ENCODE assay signal across 1 cellular context in the genomic region with DNA sequence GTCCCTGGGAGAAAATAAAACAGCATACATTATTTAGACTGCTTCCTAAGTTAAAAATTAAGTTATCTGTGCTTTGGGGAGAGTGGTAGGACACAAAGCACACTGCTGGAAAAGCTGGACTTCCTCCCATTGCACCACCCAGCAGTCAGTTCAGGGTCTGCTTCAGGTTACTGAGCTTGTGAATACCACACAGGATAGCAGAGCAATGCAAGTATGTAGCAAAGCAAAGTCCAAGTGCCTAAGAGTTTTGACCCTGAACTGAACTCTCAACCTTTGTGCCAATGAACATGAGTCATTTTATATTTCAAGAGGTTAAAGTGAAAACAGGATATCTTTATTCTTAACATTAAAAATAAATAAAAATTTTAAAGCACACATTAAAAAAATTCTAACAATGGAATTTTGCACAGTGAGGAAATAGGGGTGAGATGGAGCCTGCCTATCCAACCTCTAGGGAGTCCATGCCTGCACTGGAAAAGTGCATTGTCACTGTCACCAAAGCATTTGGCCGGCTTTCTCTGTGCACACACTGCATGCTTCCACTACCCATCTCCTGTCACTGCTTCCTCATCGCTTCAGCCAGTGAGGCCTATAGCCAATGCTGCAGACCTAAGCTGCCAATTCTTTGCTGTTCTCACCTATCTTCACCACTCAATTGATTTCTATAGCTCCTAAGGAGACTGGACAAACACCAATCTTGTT.
TF ChIP-seq lines count a peak whose summit lies in the region.

No MANE protein-coding gene starts in this region.

TF ChIP-seq in HepG2, 621 proteins besides CTCF, POLR2A, EP300 and RAD21 (continued from another document and continues in another):
- TF ChIP-seq, protein P1, sequence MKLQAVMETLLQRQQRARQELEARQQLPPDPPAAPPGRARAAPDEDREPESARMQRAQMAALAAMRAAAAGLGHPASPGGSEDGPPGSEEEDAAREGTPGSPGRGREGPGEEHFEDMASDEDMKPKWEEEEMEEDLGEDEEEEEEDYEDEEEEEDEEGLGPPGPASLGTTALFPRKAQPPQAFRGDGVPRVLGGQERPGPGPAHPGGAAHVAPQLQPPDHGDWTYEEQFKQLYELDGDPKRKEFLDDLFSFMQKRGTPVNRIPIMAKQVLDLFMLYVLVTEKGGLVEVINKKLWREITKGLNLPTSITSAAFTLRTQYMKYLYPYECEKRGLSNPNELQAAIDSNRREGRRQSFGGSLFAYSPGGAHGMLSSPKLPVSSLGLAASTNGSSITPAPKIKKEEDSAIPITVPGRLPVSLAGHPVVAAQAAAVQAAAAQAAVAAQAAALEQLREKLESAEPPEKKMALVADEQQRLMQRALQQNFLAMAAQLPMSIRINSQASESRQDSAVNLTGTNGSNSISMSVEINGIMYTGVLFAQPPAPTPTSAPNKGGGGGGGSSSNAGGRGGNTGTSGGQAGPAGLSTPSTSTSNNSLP (IDR thresholded peaks at IDR 0.05; ENCODE audit: low read depth, low read length): peak; percentile 76
- TF ChIP-seq ZBTB1 (CRISPR knock-in tag; IDR thresholded peaks at IDR 0.05; ENCODE audit: borderline replicate concordance): no peak
- TF ChIP-seq, protein P2, sequence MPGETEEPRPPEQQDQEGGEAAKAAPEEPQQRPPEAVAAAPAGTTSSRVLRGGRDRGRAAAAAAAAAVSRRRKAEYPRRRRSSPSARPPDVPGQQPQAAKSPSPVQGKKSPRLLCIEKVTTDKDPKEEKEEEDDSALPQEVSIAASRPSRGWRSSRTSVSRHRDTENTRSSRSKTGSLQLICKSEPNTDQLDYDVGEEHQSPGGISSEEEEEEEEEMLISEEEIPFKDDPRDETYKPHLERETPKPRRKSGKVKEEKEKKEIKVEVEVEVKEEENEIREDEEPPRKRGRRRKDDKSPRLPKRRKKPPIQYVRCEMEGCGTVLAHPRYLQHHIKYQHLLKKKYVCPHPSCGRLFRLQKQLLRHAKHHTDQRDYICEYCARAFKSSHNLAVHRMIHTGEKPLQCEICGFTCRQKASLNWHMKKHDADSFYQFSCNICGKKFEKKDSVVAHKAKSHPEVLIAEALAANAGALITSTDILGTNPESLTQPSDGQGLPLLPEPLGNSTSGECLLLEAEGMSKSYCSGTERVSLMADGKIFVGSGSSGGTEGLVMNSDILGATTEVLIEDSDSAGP (CRISPR knock-in tag; IDR thresholded peaks at IDR 0.05; ENCODE audit: borderline replicate concordance): no peak
- TF ChIP-seq NR2C2 (CRISPR knock-in tag; IDR thresholded peaks at IDR 0.05; ENCODE audit: borderline replicate concordance): peak; percentile 92
- TF ChIP-seq CC2D1A (CRISPR knock-in tag; IDR thresholded peaks at IDR 0.05): no peak
- TF ChIP-seq, protein P3, sequence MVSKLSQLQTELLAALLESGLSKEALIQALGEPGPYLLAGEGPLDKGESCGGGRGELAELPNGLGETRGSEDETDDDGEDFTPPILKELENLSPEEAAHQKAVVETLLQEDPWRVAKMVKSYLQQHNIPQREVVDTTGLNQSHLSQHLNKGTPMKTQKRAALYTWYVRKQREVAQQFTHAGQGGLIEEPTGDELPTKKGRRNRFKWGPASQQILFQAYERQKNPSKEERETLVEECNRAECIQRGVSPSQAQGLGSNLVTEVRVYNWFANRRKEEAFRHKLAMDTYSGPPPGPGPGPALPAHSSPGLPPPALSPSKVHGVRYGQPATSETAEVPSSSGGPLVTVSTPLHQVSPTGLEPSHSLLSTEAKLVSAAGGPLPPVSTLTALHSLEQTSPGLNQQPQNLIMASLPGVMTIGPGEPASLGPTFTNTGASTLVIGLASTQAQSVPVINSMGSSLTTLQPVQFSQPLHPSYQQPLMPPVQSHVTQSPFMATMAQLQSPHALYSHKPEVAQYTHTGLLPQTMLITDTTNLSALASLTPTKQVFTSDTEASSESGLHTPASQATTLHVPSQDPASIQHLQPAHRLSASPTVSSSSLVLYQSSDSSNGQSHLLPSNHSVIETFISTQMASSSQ (IDR thresholded peaks at IDR 0.05; ENCODE audit: low read depth): peak; percentile 75
- TF ChIP-seq, protein P3 (CRISPR knock-in tag; IDR thresholded peaks at IDR 0.05; ENCODE audit: borderline replicate concordance): peak; percentile 90
- TF ChIP-seq ZNF430 (CRISPR knock-in tag; IDR thresholded peaks at IDR 0.05): no peak
- TF ChIP-seq FIP1L1 (IDR thresholded peaks at IDR 0.05; ENCODE audit: borderline replicate concordance, insufficient read depth, low read depth, low read length): no peak
- TF ChIP-seq STAG1 (CRISPR knock-in tag; IDR thresholded peaks at IDR 0.05): peak; percentile 20; the same call in 1 of the 2 replicates
- TF ChIP-seq SMC3 (IDR thresholded peaks at IDR 0.05; ENCODE audit: low read length): peak; percentile 50
- TF ChIP-seq, protein P4, sequence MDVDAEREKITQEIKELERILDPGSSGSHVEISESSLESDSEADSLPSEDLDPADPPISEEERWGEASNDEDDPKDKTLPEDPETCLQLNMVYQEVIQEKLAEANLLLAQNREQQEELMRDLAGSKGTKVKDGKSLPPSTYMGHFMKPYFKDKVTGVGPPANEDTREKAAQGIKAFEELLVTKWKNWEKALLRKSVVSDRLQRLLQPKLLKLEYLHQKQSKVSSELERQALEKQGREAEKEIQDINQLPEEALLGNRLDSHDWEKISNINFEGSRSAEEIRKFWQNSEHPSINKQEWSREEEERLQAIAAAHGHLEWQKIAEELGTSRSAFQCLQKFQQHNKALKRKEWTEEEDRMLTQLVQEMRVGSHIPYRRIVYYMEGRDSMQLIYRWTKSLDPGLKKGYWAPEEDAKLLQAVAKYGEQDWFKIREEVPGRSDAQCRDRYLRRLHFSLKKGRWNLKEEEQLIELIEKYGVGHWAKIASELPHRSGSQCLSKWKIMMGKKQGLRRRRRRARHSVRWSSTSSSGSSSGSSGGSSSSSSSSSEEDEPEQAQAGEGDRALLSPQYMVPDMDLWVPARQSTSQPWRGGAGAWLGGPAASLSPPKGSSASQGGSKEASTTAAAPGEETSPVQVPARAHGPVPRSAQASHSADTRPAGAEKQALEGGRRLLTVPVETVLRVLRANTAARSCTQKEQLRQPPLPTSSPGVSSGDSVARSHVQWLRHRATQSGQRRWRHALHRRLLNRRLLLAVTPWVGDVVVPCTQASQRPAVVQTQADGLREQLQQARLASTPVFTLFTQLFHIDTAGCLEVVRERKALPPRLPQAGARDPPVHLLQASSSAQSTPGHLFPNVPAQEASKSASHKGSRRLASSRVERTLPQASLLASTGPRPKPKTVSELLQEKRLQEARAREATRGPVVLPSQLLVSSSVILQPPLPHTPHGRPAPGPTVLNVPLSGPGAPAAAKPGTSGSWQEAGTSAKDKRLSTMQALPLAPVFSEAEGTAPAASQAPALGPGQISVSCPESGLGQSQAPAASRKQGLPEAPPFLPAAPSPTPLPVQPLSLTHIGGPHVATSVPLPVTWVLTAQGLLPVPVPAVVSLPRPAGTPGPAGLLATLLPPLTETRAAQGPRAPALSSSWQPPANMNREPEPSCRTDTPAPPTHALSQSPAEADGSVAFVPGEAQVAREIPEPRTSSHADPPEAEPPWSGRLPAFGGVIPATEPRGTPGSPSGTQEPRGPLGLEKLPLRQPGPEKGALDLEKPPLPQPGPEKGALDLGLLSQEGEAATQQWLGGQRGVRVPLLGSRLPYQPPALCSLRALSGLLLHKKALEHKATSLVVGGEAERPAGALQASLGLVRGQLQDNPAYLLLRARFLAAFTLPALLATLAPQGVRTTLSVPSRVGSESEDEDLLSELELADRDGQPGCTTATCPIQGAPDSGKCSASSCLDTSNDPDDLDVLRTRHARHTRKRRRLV (CRISPR knock-in tag; IDR thresholded peaks at IDR 0.05): no peak
- no peak for TF ChIP-seq ZNF713 (CRISPR knock-in tag; IDR thresholded peaks at IDR 0.05)
- TF ChIP-seq, protein P5, sequence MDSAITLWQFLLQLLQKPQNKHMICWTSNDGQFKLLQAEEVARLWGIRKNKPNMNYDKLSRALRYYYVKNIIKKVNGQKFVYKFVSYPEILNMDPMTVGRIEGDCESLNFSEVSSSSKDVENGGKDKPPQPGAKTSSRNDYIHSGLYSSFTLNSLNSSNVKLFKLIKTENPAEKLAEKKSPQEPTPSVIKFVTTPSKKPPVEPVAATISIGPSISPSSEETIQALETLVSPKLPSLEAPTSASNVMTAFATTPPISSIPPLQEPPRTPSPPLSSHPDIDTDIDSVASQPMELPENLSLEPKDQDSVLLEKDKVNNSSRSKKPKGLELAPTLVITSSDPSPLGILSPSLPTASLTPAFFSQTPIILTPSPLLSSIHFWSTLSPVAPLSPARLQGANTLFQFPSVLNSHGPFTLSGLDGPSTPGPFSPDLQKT (CRISPR knock-in tag; IDR thresholded peaks at IDR 0.05; ENCODE audit: borderline replicate concordance): no peak
- no peak for TF ChIP-seq SATB2 (CRISPR knock-in tag; IDR thresholded peaks at IDR 0.05)
- TF ChIP-seq NBN (conservative IDR thresholded peaks at IDR 0.05): no peak
- no peak for TF ChIP-seq ZNF839 (CRISPR knock-in tag; IDR thresholded peaks at IDR 0.05; ENCODE audit: borderline replicate concordance)
- no peak for TF ChIP-seq ZNF343 (CRISPR knock-in tag; IDR thresholded peaks at IDR 0.05)
- TF ChIP-seq HCFC1 (IDR thresholded peaks at IDR 0.05; ENCODE audit: low read depth, low read length): no peak
- no peak for TF ChIP-seq ZNF703 (CRISPR knock-in tag; IDR thresholded peaks at IDR 0.05; ENCODE audit: borderline replicate concordance)
- peak; percentile 99 for TF ChIP-seq NFE2L2 (IDR thresholded peaks at IDR 0.05; ENCODE audit: low read length)
- no peak for TF ChIP-seq FLYWCH1 (CRISPR knock-in tag; IDR thresholded peaks at IDR 0.05)
- TF ChIP-seq RFX5 (IDR thresholded peaks at IDR 0.05; ENCODE audit: low read depth, low read length): no peak
- TF ChIP-seq, protein P6, sequence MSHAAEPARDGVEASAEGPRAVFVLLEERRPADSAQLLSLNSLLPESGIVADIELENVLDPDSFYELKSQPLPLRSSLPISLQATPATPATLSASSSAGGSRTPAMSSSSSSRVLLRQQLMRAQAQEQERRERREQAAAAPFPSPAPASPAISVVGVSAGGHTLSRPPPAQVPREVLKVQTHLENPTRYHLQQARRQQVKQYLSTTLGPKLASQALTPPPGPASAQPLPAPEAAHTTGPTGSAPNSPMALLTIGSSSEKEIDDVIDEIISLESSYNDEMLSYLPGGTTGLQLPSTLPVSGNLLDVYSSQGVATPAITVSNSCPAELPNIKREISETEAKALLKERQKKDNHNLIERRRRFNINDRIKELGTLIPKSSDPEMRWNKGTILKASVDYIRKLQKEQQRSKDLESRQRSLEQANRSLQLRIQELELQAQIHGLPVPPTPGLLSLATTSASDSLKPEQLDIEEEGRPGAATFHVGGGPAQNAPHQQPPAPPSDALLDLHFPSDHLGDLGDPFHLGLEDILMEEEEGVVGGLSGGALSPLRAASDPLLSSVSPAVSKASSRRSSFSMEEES (CRISPR knock-in tag; IDR thresholded peaks at IDR 0.05): no peak
- TF ChIP-seq MTA3 (CRISPR knock-in tag; IDR thresholded peaks at IDR 0.05): no peak
- TF ChIP-seq, protein P7, sequence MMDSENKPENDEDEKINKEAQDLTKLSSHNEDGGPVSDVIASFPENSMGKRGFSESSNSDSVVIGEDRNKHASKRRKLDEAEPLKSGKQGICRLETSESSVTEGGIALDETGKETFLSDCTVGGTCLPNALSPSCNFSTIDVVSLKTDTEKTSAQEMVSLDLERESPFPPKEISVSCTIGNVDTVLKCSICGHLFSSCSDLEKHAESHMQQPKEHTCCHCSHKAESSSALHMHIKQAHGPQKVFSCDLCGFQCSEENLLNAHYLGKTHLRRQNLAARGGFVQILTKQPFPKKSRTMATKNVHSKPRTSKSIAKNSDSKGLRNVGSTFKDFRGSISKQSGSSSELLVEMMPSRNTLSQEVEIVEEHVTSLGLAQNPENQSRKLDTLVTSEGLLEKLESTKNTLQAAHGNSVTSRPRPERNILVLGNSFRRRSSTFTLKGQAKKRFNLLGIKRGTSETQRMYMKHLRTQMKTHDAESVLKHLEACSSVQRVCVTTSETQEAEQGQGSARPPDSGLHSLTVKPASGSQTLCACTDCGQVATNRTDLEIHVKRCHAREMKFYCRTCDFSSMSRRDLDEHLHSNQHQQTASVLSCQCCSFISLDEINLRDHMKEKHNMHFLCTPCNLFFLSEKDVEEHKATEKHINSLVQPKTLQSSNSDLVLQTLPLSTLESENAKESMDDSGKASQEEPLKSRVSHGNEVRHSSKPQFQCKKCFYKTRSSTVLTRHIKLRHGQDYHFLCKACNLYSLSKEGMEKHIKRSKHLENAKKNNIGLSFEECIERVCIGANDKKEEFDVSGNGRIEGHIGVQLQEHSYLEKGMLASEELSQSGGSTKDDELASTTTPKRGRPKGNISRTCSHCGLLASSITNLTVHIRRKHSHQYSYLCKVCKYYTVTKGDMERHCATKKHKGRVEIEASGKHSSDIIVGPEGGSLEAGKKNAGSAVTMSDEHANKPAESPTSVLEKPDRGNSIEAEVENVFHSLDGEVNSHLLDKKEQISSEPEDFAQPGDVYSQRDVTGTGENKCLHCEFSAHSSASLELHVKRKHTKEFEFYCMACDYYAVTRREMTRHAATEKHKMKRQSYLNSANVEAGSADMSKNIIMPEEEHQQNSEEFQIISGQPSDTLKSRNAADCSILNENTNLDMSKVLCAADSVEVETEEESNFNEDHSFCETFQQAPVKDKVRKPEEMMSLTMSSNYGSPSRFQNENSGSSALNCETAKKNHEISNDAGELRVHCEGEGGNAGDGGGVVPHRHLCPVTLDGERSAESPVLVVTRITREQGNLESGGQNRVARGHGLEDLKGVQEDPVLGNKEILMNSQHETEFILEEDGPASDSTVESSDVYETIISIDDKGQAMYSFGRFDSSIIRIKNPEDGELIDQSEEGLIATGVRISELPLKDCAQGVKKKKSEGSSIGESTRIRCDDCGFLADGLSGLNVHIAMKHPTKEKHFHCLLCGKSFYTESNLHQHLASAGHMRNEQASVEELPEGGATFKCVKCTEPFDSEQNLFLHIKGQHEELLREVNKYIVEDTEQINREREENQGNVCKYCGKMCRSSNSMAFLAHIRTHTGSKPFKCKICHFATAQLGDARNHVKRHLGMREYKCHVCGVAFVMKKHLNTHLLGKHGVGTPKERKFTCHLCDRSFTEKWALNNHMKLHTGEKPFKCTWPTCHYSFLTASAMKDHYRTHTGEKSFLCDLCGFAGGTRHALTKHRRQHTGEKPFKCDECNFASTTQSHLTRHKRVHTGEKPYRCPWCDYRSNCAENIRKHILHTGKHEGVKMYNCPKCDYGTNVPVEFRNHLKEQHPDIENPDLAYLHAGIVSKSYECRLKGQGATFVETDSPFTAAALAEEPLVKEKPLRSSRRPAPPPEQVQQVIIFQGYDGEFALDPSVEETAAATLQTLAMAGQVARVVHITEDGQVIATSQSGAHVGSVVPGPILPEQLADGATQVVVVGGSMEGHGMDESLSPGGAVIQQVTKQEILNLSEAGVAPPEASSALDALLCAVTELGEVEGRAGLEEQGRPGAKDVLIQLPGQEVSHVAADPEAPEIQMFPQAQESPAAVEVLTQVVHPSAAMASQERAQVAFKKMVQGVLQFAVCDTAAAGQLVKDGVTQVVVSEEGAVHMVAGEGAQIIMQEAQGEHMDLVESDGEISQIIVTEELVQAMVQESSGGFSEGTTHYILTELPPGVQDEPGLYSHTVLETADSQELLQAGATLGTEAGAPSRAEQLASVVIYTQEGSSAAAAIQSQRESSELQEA (CRISPR knock-in tag; IDR thresholded peaks at IDR 0.05; ENCODE audit: not compliant biosample characterization): no peak
- TF ChIP-seq IKZF4 (CRISPR knock-in tag; IDR thresholded peaks at IDR 0.05; ENCODE audit: borderline replicate concordance, low read depth, not compliant biosample characterization): no peak
- no peak for TF ChIP-seq EED (CRISPR knock-in tag; IDR thresholded peaks at IDR 0.05)
